ENCODE assay signal across 8 cellular contexts in genomic region chr12:62604856-62605255, GRCh38.
DNase-seq lines count a peak whose midpoint lies in the region; ATAC-seq and TF ChIP-seq lines count a peak whose summit lies in the region.

No MANE protein-coding gene starts in this region.

- peak overlapping the region; percentile 96 for H3K4me3 Mint-ChIP-seq in activated T-helper 17 cell treated with anti-CD3 and anti-CD28 coated beads, Interleukin-2, amount 50 U/mL, for 72 hours

- DNase-seq in heart right ventricle = no peak
- no peak for DNase-seq in Right ventricle myocardium superior
- DNase-seq in inferior parietal cortex (ENCODE audit: extremely low spot score) = peak; percentile 31
- no peak for DNase-seq in uterus
- no peak for DNase-seq in hippocampal formation (lab: John Stamatoyannopoulos, UW)
- no peak for DNase-seq in NCI-H2029 treated with DMSO at 0.1 percent for 48 hours (lab: John Stamatoyannopoulos, UW)

- WGBS in heart right ventricle, 2 donors = 41 to 45% methylated on average over 4 of the region's 4 CpGs

- H3K4me1 ChIP-seq in heart right ventricle (peaks cover 0 to 45% (median 20%) of the 10 kb centered on the region in 9 donors), uterus (no peaks in the 10 kb centered on the region)

- intact Hi-C loops in heart right ventricle (cut with DNase I) = loop anchor here in 6 of 10 donors (5.0 to 10.0 kb wide), 4 partner anchors 97 to 460 kb away; no protein-coding TSS in a partner anchor
- intact Hi-C loops in Right ventricle myocardium superior (cut with DNase I) = no loop called here
- intact Hi-C loops in uterus (cut with DNase I; ENCODE audit: low total_unique reads) = no loop called here

- H3K9me3 ChIP-seq in heart right ventricle = no peaks in the 10 kb centered on the region
- no peaks in the 10 kb centered on the region for H3K9me3 ChIP-seq in uterus

- H3K36me3 ChIP-seq in heart right ventricle (peaks cover 0 to 8% (median 0%) of the 10 kb centered on the region in 9 donors), uterus (no peaks in the 10 kb centered on the region)

- TF ChIP-seq CTCF in heart right ventricle (IDR thresholded peaks at IDR 0.05) = no peak
- no peak for TF ChIP-seq CTCF in uterus (IDR thresholded peaks at IDR 0.05)

- TF ChIP-seq POLR2A in uterus (IDR thresholded peaks at IDR 0.05) = no peak

- H3K4me3 ChIP-seq in heart right ventricle (peak overlapping the region in 9 of 10 donors; percentile 67 to 97 (median 80)), uterus (peak overlapping the region; percentile 72 to 96)

- no peaks in the 10 kb centered on the region for H3K27me3 ChIP-seq in heart right ventricle
- H3K27me3 ChIP-seq in uterus = peaks cover 0 to 4% of the 10 kb centered on the region in 2 donors

- peaks cover 21% of the 10 kb centered on the region for H3K36me3 Mint-ChIP-seq in activated T-helper 17 cell treated with anti-CD3 and anti-CD28 coated beads, Interleukin-2, amount 50 U/mL, for 72 hours (ENCODE audit: low read depth)

- peaks cover 22% of the 10 kb centered on the region for H3K4me1 Mint-ChIP-seq in activated T-helper 17 cell treated with anti-CD3 and anti-CD28 coated beads, Interleukin-2, amount 50 U/mL, for 72 hours

- H3K9me3 Mint-ChIP-seq in activated T-helper 17 cell treated with anti-CD3 and anti-CD28 coated beads, Interleukin-2, amount 50 U/mL, for 72 hours = no peaks in the 10 kb centered on the region

- peak overlapping the region in 9 of 10 donors; percentile 99 to 100 (median 100) for H3K27ac ChIP-seq in heart right ventricle
- peak overlapping the region; percentile 99 to 100 for H3K27ac ChIP-seq in uterus

- no peaks in the 10 kb centered on the region for H3K27me3 Mint-ChIP-seq in activated T-helper 17 cell treated with anti-CD3 and anti-CD28 coated beads, Interleukin-2, amount 50 U/mL, for 72 hours

- no peak for ATAC-seq in heart right ventricle
- ATAC-seq in Right ventricle myocardium superior (ENCODE audit: poor library complexity) = no peak
- ATAC-seq in activated T-helper 17 cell treated with anti-CD3 and anti-CD28 coated beads, Interleukin-2, amount 50 U/mL, for 72 hours (replicated peaks) = no peak
- ATAC-seq in esophagus mucosa = no peak

- H3K27ac Mint-ChIP-seq in activated T-helper 17 cell treated with anti-CD3 and anti-CD28 coated beads, Interleukin-2, amount 50 U/mL, for 72 hours = peak overlapping the region; percentile 95

Comparison
In these comparisons a context has a peak if more than half of its experiments do, and no peak if none do; other contexts are left out.
1. intact Hi-C loops: an anchor here in heart right ventricle (5.0 to 10.0 kb wide); none called in Right ventricle myocardium superior and uterus.